ENCODE assay signal across 1 cellular context in the genomic region with DNA sequence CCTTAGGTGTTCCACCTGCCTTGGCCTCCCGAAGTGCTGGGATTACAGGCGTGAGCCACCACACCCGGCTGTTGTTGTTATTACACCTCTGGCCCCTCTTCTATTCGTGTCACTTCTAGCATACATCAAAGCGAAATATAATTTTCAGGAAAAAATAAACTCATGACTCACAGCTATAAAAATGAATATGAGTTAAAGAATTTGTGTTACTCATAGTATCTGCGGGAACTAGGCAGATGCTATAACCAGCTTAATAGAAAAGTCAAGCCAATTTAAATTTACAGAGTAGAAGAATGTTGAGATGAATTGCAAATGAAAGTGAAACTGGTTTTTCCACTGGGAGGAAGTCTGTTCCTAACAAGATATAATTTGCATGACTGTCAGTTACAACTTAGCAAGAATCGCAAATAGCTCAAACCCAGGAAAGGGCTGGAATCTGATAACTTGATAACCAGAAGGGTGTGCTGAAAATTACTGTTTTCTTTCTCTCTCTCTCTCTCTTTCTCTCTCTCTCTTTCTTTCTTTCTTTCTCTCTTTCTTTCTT.
TF ChIP-seq lines count a peak whose summit lies in the region.

No MANE protein-coding gene starts in this region.

TF ChIP-seq in K562, 482 proteins besides CTCF, POLR2A, EP300 and RAD21 (continued from another document and continues in another):
- TF ChIP-seq, protein P1, sequence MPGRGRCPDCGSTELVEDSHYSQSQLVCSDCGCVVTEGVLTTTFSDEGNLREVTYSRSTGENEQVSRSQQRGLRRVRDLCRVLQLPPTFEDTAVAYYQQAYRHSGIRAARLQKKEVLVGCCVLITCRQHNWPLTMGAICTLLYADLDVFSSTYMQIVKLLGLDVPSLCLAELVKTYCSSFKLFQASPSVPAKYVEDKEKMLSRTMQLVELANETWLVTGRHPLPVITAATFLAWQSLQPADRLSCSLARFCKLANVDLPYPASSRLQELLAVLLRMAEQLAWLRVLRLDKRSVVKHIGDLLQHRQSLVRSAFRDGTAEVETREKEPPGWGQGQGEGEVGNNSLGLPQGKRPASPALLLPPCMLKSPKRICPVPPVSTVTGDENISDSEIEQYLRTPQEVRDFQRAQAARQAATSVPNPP (IDR thresholded peaks at IDR 0.05; ENCODE audit: borderline replicate concordance, insufficient read depth, insufficient read length), result no peak
- TF ChIP-seq ILK (tag; IDR thresholded peaks at IDR 0.05; ENCODE audit: borderline replicate concordance, low read depth) (no peak), DACH1 (IDR thresholded peaks at IDR 0.05; ENCODE audit: partially characterized antibody) (no peak), MBD1 (CRISPR knock-in tag; IDR thresholded peaks at IDR 0.05) (no peak), XRCC5 (IDR thresholded peaks at IDR 0.05; ENCODE audit: low read depth, low read length) (no peak), MEIS2 (IDR thresholded peaks at IDR 0.05; ENCODE audit: partially characterized antibody) (peak; percentile 55), SOX6 (IDR thresholded peaks at IDR 0.05) (peak; percentile 49; the same call in 1 of the 2 replicates), JUND (IDR thresholded peaks at IDR 0.05; ENCODE audit: borderline replicate concordance, low read depth, low read length) (no peak), JUND (tag; IDR thresholded peaks at IDR 0.05; ENCODE audit: borderline replicate concordance, low read depth, low read length) (no peak; the same call in 2 of the 3 replicates), ZBTB12 (CRISPR knock-in tag; IDR thresholded peaks at IDR 0.05) (no peak), CHD4 (IDR thresholded peaks at IDR 0.05; ENCODE audit: insufficient read depth, insufficient replicate concordance, low read depth, low read length, poor library complexity, severe bottlenecking) (no peak), HNRNPUL1 (IDR thresholded peaks at IDR 0.05; ENCODE audit: low read length) (no peak), PURB (CRISPR knock-in tag; IDR thresholded peaks at IDR 0.05; ENCODE audit: low read depth) (no peak), ZNF282 (CRISPR knock-in tag; IDR thresholded peaks at IDR 0.05) (no peak), ZNF431 (CRISPR knock-in tag; IDR thresholded peaks at IDR 0.05) (no peak), PREB (CRISPR knock-in tag; IDR thresholded peaks at IDR 0.05) (no peak), HES1 (IDR thresholded peaks at IDR 0.05; ENCODE audit: low read depth) (no peak), SNRNP70 (optimal IDR thresholded peaks at IDR 0.05; ENCODE audit: low read depth, low read length) (no peak), NFE2 (IDR thresholded peaks at IDR 0.05; ENCODE audit: low read depth) (no peak), PTBP1 (IDR thresholded peaks at IDR 0.05; ENCODE audit: low read depth, low read length) (no peak), HDAC1 (IDR thresholded peaks at IDR 0.05) (peak in 1 of 2 experiments; percentile 35; a peak in 1 of 4 replicates), ZNF695 (CRISPR knock-in tag; IDR thresholded peaks at IDR 0.05) (no peak), NR3C1 (CRISPR knock-in tag; IDR thresholded peaks at IDR 0.05) (no peak), ZNF740 (CRISPR knock-in tag; IDR thresholded peaks at IDR 0.05) (no peak), ZNF740 (tag; IDR thresholded peaks at IDR 0.05) (no peak), ZFP1 (CRISPR knock-in tag; IDR thresholded peaks at IDR 0.05) (no peak), ARID3B (CRISPR knock-in tag; IDR thresholded peaks at IDR 0.05; ENCODE audit: borderline replicate concordance) (no peak), ZBTB11 (CRISPR knock-in tag; IDR thresholded peaks at IDR 0.05) (no peak), TARDBP (IDR thresholded peaks at IDR 0.05) (no peak), DMBX1 (CRISPR knock-in tag; IDR thresholded peaks at IDR 0.05; ENCODE audit: borderline replicate concordance) (0 out of 2 replicates have a peak, but pooled peaks have one; percentile 61), HSF4 (CRISPR knock-in tag; IDR thresholded peaks at IDR 0.05; ENCODE audit: borderline replicate concordance) (no peak)
- TF ChIP-seq, protein P2, sequence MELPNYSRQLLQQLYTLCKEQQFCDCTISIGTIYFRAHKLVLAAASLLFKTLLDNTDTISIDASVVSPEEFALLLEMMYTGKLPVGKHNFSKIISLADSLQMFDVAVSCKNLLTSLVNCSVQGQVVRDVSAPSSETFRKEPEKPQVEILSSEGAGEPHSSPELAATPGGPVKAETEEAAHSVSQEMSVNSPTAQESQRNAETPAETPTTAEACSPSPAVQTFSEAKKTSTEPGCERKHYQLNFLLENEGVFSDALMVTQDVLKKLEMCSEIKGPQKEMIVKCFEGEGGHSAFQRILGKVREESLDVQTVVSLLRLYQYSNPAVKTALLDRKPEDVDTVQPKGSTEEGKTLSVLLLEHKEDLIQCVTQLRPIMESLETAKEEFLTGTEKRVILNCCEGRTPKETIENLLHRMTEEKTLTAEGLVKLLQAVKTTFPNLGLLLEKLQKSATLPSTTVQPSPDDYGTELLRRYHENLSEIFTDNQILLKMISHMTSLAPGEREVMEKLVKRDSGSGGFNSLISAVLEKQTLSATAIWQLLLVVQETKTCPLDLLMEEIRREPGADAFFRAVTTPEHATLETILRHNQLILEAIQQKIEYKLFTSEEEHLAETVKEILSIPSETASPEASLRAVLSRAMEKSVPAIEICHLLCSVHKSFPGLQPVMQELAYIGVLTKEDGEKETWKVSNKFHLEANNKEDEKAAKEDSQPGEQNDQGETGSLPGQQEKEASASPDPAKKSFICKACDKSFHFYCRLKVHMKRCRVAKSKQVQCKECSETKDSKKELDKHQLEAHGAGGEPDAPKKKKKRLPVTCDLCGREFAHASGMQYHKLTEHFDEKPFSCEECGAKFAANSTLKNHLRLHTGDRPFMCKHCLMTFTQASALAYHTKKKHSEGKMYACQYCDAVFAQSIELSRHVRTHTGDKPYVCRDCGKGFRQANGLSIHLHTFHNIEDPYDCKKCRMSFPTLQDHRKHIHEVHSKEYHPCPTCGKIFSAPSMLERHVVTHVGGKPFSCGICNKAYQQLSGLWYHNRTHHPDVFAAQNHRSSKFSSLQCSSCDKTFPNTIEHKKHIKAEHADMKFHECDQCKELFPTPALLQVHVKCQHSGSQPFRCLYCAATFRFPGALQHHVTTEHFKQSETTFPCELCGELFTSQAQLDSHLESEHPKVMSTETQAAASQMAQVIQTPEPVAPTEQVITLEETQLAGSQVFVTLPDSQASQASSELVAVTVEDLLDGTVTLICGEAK (IDR thresholded peaks at IDR 0.05), result peak; percentile 73
- TF ChIP-seq, protein P2 (CRISPR knock-in tag; IDR thresholded peaks at IDR 0.05), result no peak
- TF ChIP-seq, protein P3, sequence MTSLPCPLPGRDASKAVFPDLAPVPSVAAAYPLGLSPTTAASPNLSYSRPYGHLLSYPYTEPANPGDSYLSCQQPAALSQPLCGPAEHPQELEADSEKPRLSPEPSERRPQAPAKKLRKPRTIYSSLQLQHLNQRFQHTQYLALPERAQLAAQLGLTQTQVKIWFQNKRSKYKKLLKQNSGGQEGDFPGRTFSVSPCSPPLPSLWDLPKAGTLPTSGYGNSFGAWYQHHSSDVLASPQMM (CRISPR knock-in tag; IDR thresholded peaks at IDR 0.05), result no peak
